ENCODE assay signal across 9 cellular contexts in genomic region chr2:160408575-160409291, GRCh38.
DNase-seq lines count a peak whose midpoint lies in the region; TF ChIP-seq lines count a peak whose summit lies in the region.
"Had no signal": no experiment of that assay in that cellular context is flagged by ENCODE, and none has a peak within 500 bp of the region (broad histone marks: within the 10 kb centered on the region; RNA-seq: fewer than 3 reads in every experiment).

No MANE protein-coding gene starts in this region.

- no peak for TF ChIP-seq POLR2A in stomach (IDR thresholded peaks at IDR 0.05)

- no peaks in the 10 kb centered on the region for H3K36me3 ChIP-seq in stomach

- peak overlapping the region in 4 of 5 donors; percentile 94 to 98 (median 97) for H3K27ac ChIP-seq in stomach
- H3K27ac ChIP-seq: C4-2B had no signal

- no peak for TF ChIP-seq CTCF in stomach (IDR thresholded peaks at IDR 0.05)

- peak overlapping the region; percentile 81 for H3K4me3 Mint-ChIP-seq in T-helper 2 cell treated with Interferon-gamma antibody and Interleukin-4, amounts not matched to agents 5 μg/mL and 100 μg/mL, for 36 hours
- H3K4me3 Mint-ChIP-seq in immature natural killer cell: peak overlapping the region; percentile 87 to 93 (median 91)

- H3K27me3 Mint-ChIP-seq in T-helper 2 cell treated with Interferon-gamma antibody and Interleukin-4, amounts not matched to agents 5 μg/mL and 100 μg/mL, for 36 hours (ENCODE audit: low read depth): no peaks in the 10 kb centered on the region
- peaks cover 9 to 24% (median 20%) of the 10 kb centered on the region in 3 donors for H3K27me3 Mint-ChIP-seq in immature natural killer cell (ENCODE audit: low read depth in 3 of 3)

- H3K27ac Mint-ChIP-seq in T-helper 2 cell treated with Interferon-gamma antibody and Interleukin-4, amounts not matched to agents 5 μg/mL and 100 μg/mL, for 36 hours: peak overlapping the region; percentile 81
- H3K27ac Mint-ChIP-seq in immature natural killer cell: peak overlapping the region; percentile 82 to 98 (median 89)

- intact Hi-C loops in stomach (cut with DNase I; ENCODE audit: low total_unique reads): no loop called here

- WGBS in stomach, 5 donors: 70 to 81% (median 77%) methylated on average over 16 of the region's 16 CpGs

- no peaks in the 10 kb centered on the region for H3K9me3 Mint-ChIP-seq in T-helper 2 cell treated with Interferon-gamma antibody and Interleukin-4, amounts not matched to agents 5 μg/mL and 100 μg/mL, for 36 hours
- no peaks in the 10 kb centered on the region for H3K9me3 Mint-ChIP-seq in immature natural killer cell

- no peaks in the 10 kb centered on the region for H3K27me3 ChIP-seq in stomach

- no peaks in the 10 kb centered on the region for H3K9me3 ChIP-seq in stomach

- H3K4me3 ChIP-seq in stomach: peak overlapping the region; percentile 75 to 93 (median 81)

- peaks cover 21 to 69% (median 48%) of the 10 kb centered on the region in 4 donors for H3K4me1 ChIP-seq in stomach

- DNase-seq in T-helper 2 cell treated with Interferon-gamma antibody and Interleukin-4, amounts not matched to agents 5 μg/mL and 100 μg/mL, for 36 hours (ENCODE audit: low spot score): no peak
- DNase-seq in T-helper 2 cell (no peak), astrocyte of the hippocampus (ENCODE audit: low read depth, low spot score) (peak; percentile 47), immature natural killer cell (no peak), stomach (no peak), GM19240 (ENCODE audit: insufficient read length, low spot score) (no peak), medulla oblongata (ENCODE audit: extremely low spot score) (no peak), HUDEP-2 (lab: John Stamatoyannopoulos, UW; ENCODE audit: unreplicated experiment in 76 of 76) (no peak)

- peaks cover 15% of the 10 kb centered on the region for H3K36me3 Mint-ChIP-seq in T-helper 2 cell treated with Interferon-gamma antibody and Interleukin-4, amounts not matched to agents 5 μg/mL and 100 μg/mL, for 36 hours (ENCODE audit: low read depth)
- no peaks in the 10 kb centered on the region for H3K36me3 Mint-ChIP-seq in immature natural killer cell

- no peak for TF ChIP-seq EP300 in stomach (IDR thresholded peaks at IDR 0.05)

- peaks cover 69% of the 10 kb centered on the region for H3K4me1 Mint-ChIP-seq in T-helper 2 cell treated with Interferon-gamma antibody and Interleukin-4, amounts not matched to agents 5 μg/mL and 100 μg/mL, for 36 hours (ENCODE audit: low read depth)
- H3K4me1 Mint-ChIP-seq in immature natural killer cell: peaks cover 49 to 74% of the 10 kb centered on the region in 2 donors
